8 cellular contexts compared by ENCODE assay signal in genomic region chr20:41136695-41137411, GRCh38. TPM values are rescaled to one million over a fixed set of nuclear protein-coding genes. Genes with fewer than 3 reads are reported as not detected.
DNase-seq lines count a peak whose midpoint lies in the region; ATAC-seq, FAIRE-seq and TF ChIP-seq lines count a peak whose summit lies in the region.

No MANE protein-coding gene starts in this region.

- POLR2A ChIA-PET in endothelial cell of umbilical vein (lab: Charles Lee) = no interaction called here

- H3K36me3 ChIP-seq in CD4-positive, CD25-positive, alpha-beta regulatory T cell (ENCODE audit: control insufficient read depth, insufficient read depth, low read length) = no peaks in the 10 kb centered on the region
- no peaks in the 10 kb centered on the region for H3K36me3 ChIP-seq in endothelial cell of umbilical vein (ENCODE audit: control insufficient read depth in 2 of 2, extremely low read depth in 1 of 2, insufficient read depth in 2 of 2, low read length in 2 of 2)

- H3K79me2 ChIP-seq in endothelial cell of umbilical vein (ENCODE audit: control insufficient read depth, insufficient read depth, low read length) = peaks cover 43% of the 10 kb centered on the region

- H3K4me1 Mint-ChIP-seq in CD4-positive, CD25-positive, alpha-beta regulatory T cell = peaks cover 29 to 65% (median 50%) of the 10 kb centered on the region in 4 donors

- peak; percentile 74 for FAIRE-seq in endothelial cell of umbilical vein (lab: Jason Lieb, UNC)

- peak overlapping the region; percentile 86 to 93 (median 93) for H3K27ac Mint-ChIP-seq in CD4-positive, CD25-positive, alpha-beta regulatory T cell

- no peaks in the 10 kb centered on the region for H3K9me3 ChIP-seq in CD4-positive, CD25-positive, alpha-beta regulatory T cell (ENCODE audit: control insufficient read depth in 2 of 2, low read length in 2 of 2)
- no peaks in the 10 kb centered on the region for H3K9me3 ChIP-seq in endothelial cell of umbilical vein (replicated peaks; ENCODE audit: control insufficient read depth, insufficient read depth, low read length)

- CTCF ChIA-PET in endothelial cell of umbilical vein (lab: Charles Lee) = interaction anchor here (0.6 to 5.9 kb wide), 11 partner anchors 9 to 349 kb away, joined by 3 to 126 read pairs (median 4); partner anchors contain the start of gene LPIN3

- peak overlapping the region; percentile 67 for H2AFZ ChIP-seq in endothelial cell of umbilical vein (ENCODE audit: low read depth, low read length)

- no peaks in the 10 kb centered on the region for H4K20me1 ChIP-seq in endothelial cell of umbilical vein (replicated peaks; ENCODE audit: control insufficient read depth, extremely low read depth, insufficient read depth, low read length)

- no peaks in the 10 kb centered on the region for H3K27me3 ChIP-seq in CD4-positive, CD25-positive, alpha-beta regulatory T cell (ENCODE audit: control insufficient read depth, insufficient read depth, low read length)
- no peaks in the 10 kb centered on the region for H3K27me3 ChIP-seq in endothelial cell of umbilical vein (ENCODE audit: control insufficient read depth in 2 of 2, insufficient read depth in 2 of 2, low read length in 2 of 2)

- dilution Hi-C loops in endothelial cell of umbilical vein (cut with MboI; ENCODE audit: extremely low pct_ligation_motif_present, low sequenced_read_pairs) = no loop called here

- H3K4me3 Mint-ChIP-seq in CD4-positive, CD25-positive, alpha-beta regulatory T cell = peak overlapping the region; percentile 85 to 96 (median 93)

- peaks cover 6% of the 10 kb centered on the region for H3K27me3 Mint-ChIP-seq in CD4-positive, CD25-positive, alpha-beta regulatory T cell

- peak overlapping the region; percentile 53 for H3K4me3 ChIP-seq in CD4-positive, CD25-positive, alpha-beta regulatory T cell (ENCODE audit: low read depth, low read length)
- H3K4me3 ChIP-seq in endothelial cell of umbilical vein (replicated peaks in 1 of 3; ENCODE audit: insufficient read depth in 1 of 3, low read depth in 1 of 3, low read length in 3 of 3) = peak overlapping the region; percentile 25 to 68 (median 46)

- peak overlapping the region; percentile 20 for H3K4me2 ChIP-seq in endothelial cell of umbilical vein (ENCODE audit: insufficient read depth, low read length)

- peak; percentile 70 for TF ChIP-seq POLR2A in endothelial cell of umbilical vein (IDR thresholded peaks at IDR 0.05; ENCODE audit: low read depth, low read length)

- H3K36me3 Mint-ChIP-seq in CD4-positive, CD25-positive, alpha-beta regulatory T cell = peaks cover 5% of the 10 kb centered on the region

- no peak for TF ChIP-seq CTCF in endothelial cell of umbilical vein (IDR thresholded peaks at IDR 0.05; ENCODE audit: extremely low read depth in 1 of 2, insufficient read depth in 1 of 2, low read depth in 1 of 2, low read length in 2 of 2)

- no peaks in the 10 kb centered on the region for H3K9me3 Mint-ChIP-seq in CD4-positive, CD25-positive, alpha-beta regulatory T cell

- peak; percentile 55 to 59 for ATAC-seq in CD4-positive, CD25-positive, alpha-beta regulatory T cell (ENCODE audit: low read depth in 2 of 2)
- peak; percentile 57 for ATAC-seq in GM19397 (IDR thresholded peaks at IDR 0.05; ENCODE audit: unreplicated experiment)
- peak; percentile 32 for ATAC-seq in HG03565 (IDR thresholded peaks at IDR 0.05; ENCODE audit: unreplicated experiment)

- peak overlapping the region; percentile 84 for H3K27ac ChIP-seq in CD4-positive, CD25-positive, alpha-beta regulatory T cell (ENCODE audit: insufficient read depth, low read length, poor library complexity, severe bottlenecking)
- peak overlapping the region; percentile 81 for H3K27ac ChIP-seq in endothelial cell of umbilical vein (ENCODE audit: insufficient read depth, low read depth, low read length)

- intact Hi-C loops in endothelial cell of umbilical vein (cut with micrococcal nuclease) = loop anchor here (1.0 to 5.0 kb wide), 5 partner anchors 14 to 480 kb away; partner anchors contain the start of gene CHD6

- no peaks in the 10 kb centered on the region for H3K9me1 ChIP-seq in endothelial cell of umbilical vein (replicated peaks; ENCODE audit: control insufficient read depth, extremely low read depth, insufficient read depth, low read length)

- H3K4me1 ChIP-seq in CD4-positive, CD25-positive, alpha-beta regulatory T cell (ENCODE audit: control insufficient read depth, insufficient read depth, low read length, poor library complexity, severe bottlenecking) = peaks cover 71% of the 10 kb centered on the region
- peaks cover 37% of the 10 kb centered on the region for H3K4me1 ChIP-seq in endothelial cell of umbilical vein (ENCODE audit: control insufficient read depth, extremely low read depth, insufficient read depth, low read length)

- no TSS peak for BruUV-seq in endothelial cell of umbilical vein (replicated peaks; lab: Mats Ljungman, UMichigan)

- H3K9ac ChIP-seq in endothelial cell of umbilical vein (replicated peaks; ENCODE audit: extremely low read depth, insufficient read depth, low read length) = peak overlapping the region; percentile 86

- DNase-seq in CD4-positive, CD25-positive, alpha-beta regulatory T cell = peak; percentile 80 to 89 (median 83)
- DNase-seq in NOMO-1 treated with DMSO at 0.1 percent for 48 hours (lab: John Stamatoyannopoulos, UW; ENCODE audit: unreplicated experiment) (peak; percentile 55), activated T-cell treated with anti-CD3 and anti-CD28 coated beads for 1 hour (ENCODE audit: low read depth) (peak; percentile 78), endothelial cell of umbilical vein (ENCODE audit: low read depth, low spot score) (peak; percentile 84), middle frontal gyrus (ENCODE audit: extremely low spot score, low spot score) (peak; percentile 84)
- peak; percentile 79 to 81 for DNase-seq in stimulated activated CD8-positive, alpha-beta memory T cell treated with anti-CD3 and anti-CD28 coated beads, Interleukin-15, amount 100 ng/mL, for 48 hours (ENCODE audit: low read depth in 2 of 2)

TF ChIP-seq in endothelial cell of umbilical vein, 7 proteins besides CTCF, POLR2A, EP300 and RAD21:
- TF ChIP-seq POLR2AphosphoS5 (IDR thresholded peaks at IDR 0.05; ENCODE audit: insufficient read depth, low read depth, low read length) = no peak
- no peak for TF ChIP-seq JUN (IDR thresholded peaks at IDR 0.05; ENCODE audit: borderline replicate concordance, insufficient read depth, insufficient read length, low read depth)
- no peak for TF ChIP-seq MYC (IDR thresholded peaks at IDR 0.05; ENCODE audit: low read depth, low read length)
- TF ChIP-seq GATA2 (IDR thresholded peaks at IDR 0.05; ENCODE audit: insufficient read depth, insufficient read length, low read depth, low read length) = no peak
- TF ChIP-seq FOS (IDR thresholded peaks at IDR 0.05; ENCODE audit: borderline replicate concordance, insufficient read depth, low read length) = no peak
- no peak for TF ChIP-seq EZH2 (IDR thresholded peaks at IDR 0.05; ENCODE audit: borderline replicate concordance, low read depth, low read length, severe bottlenecking)
- TF ChIP-seq, protein P1, sequence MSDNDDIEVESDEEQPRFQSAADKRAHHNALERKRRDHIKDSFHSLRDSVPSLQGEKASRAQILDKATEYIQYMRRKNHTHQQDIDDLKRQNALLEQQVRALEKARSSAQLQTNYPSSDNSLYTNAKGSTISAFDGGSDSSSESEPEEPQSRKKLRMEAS (IDR thresholded peaks at IDR 0.05; ENCODE audit: insufficient read depth, insufficient read length) = no peak

RNA-seq across cellular contexts. Expression of gene PLCG1, which starts 0.5 kb away (rescaled TPM):
- 540 TPM for total RNA-seq in CD4-positive, CD25-positive, alpha-beta regulatory T cell
- 10 to 100 TPM; 30.4 to 36.1 (median 33.0) TPM for polyA plus RNA-seq in CD4-positive, CD25-positive, alpha-beta regulatory T cell
- total RNA-seq in endothelial cell of umbilical vein = 219 and 224 TPM in 2 replicates
- 151 and 164 TPM in 2 replicates for polyA plus RNA-seq in endothelial cell of umbilical vein
- 93.8 and 102 TPM in 2 replicates for polyA plus RNA-seq in endothelial cell of umbilical vein (2011; cell fraction: cytosol; rRNA removed)
- polyA plus RNA-seq in endothelial cell of umbilical vein (2011; cell fraction: nucleus; rRNA removed) = 1,047 and 1,209 TPM in 2 replicates
- 117 and 145 TPM in 2 replicates for polyA plus RNA-seq in endothelial cell of umbilical vein (2012)
- 318 and 338 TPM in 2 replicates for polyA minus RNA-seq in endothelial cell of umbilical vein
- polyA minus RNA-seq in endothelial cell of umbilical vein (2011; cell fraction: cytosol; rRNA and poly(A)+ RNA removed) = 39.2 TPM
- 317 and 330 TPM in 2 replicates for polyA minus RNA-seq in endothelial cell of umbilical vein (2011; cell fraction: nucleus; rRNA and poly(A)+ RNA removed)

Comparison
In these comparisons a context has a peak if more than half of its experiments do, and no peak if none do; other contexts are left out.
1. Peak in every context shown above with its lines: DNase-seq, ATAC-seq, H3K4me3 ChIP-seq and H3K27ac ChIP-seq.